ENCODE assay signal across 8 cellular contexts in the genomic region with DNA sequence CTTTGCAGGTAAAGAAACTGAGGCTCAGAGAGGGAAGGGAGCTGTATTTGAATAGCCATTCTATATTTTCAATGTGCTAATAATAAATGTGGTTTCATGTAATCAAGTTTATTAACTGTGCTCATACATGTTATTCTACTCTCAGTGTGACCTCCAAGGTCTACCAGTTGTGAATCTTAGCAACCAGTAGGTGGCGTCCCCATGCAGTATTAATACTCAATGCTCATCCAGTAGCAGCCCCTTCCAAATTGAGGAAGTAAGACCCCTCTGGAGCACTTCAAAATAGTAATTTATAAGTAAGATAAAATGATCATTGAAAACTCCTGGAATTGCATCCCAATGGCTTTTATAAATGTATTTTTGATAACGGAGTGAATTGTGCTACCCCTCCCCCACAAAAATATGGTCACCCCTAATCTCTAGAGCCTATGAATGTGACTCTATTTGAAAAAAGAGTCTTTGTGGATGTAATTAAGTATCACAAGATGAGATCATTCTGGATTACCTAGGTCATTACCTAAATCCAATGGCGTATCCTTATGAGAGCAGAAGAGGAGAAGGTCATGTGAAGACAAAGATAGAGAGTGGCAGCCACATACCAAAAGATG. TPM values are rescaled to one million over a fixed set of nuclear protein-coding genes. Genes with fewer than 3 reads are reported as not detected.
DNase-seq lines count a peak whose midpoint lies in the region; ATAC-seq, FAIRE-seq and TF ChIP-seq lines count a peak whose summit lies in the region.

No MANE protein-coding gene starts in this region.

- FAIRE-seq in GM19239 (lab: Jason Lieb, UNC), result peak; percentile 4

- H3K36me3 ChIP-seq in OCI-LY7 (ENCODE audit: insufficient read depth, low read length) (no peaks in the 10 kb centered on the region), brain microvascular endothelial cell (replicated peaks) (no peaks in the 10 kb centered on the region), lower lobe of right lung (no peaks in the 10 kb centered on the region), MG63 (no peaks in the 10 kb centered on the region)

- no TSS peak for BruUV-seq in OCI-LY7 (replicated peaks; lab: Mats Ljungman, UMichigan)

- H3K4me2 ChIP-seq in OCI-LY7 (ENCODE audit: low read length), result no peak overlapping the region

- TF ChIP-seq CTCF in OCI-LY7 (conservative IDR thresholded peaks at IDR 0.05; ENCODE audit: low read length) (peak; percentile 96), brain microvascular endothelial cell (IDR thresholded peaks at IDR 0.05; ENCODE audit: low read depth, low read length, missing control alignments) (peak; percentile 82), lower lobe of right lung (IDR thresholded peaks at IDR 0.05) (peak; percentile 66)

- POLR2A ChIA-PET in OCI-LY7 (lab: Charles Lee), result interaction anchor here (0.7 to 1.0 kb wide), 3 partner anchors 15 to 185 kb away, joined by 3 to 9 read pairs (median 5); no protein-coding TSS in a partner anchor

- H3K9me3 ChIP-seq in OCI-LY7 (ENCODE audit: low read length), result no peaks in the 10 kb centered on the region
- no peaks in the 10 kb centered on the region for H3K9me3 ChIP-seq in lower lobe of right lung
- H3K9me3 ChIP-seq in MG63, result no peaks in the 10 kb centered on the region

- H3K4me3 ChIP-seq in OCI-LY7 (ENCODE audit: low read depth, low read length, poor library complexity, severe bottlenecking), result no peak overlapping the region
- H3K4me3 ChIP-seq in brain microvascular endothelial cell (ENCODE audit: low read depth, low read length), result no peak overlapping the region
- H3K4me3 ChIP-seq in lower lobe of right lung, result no peak overlapping the region
- no peak overlapping the region for H3K4me3 ChIP-seq in MG63

- H3K27me3 ChIP-seq in brain microvascular endothelial cell (replicated peaks), result no peaks in the 10 kb centered on the region
- H3K27me3 ChIP-seq in lower lobe of right lung (ENCODE audit: low read depth), result no peaks in the 10 kb centered on the region
- no peaks in the 10 kb centered on the region for H3K27me3 ChIP-seq in MG63

- H4K20me1 ChIP-seq in OCI-LY7 (ENCODE audit: insufficient read depth, low read length), result no peaks in the 10 kb centered on the region

- H3K9me2 ChIP-seq in OCI-LY7 (ENCODE audit: insufficient read depth, low read length), result no peaks in the 10 kb centered on the region

- DNase-seq in DMS53 (lab: John Stamatoyannopoulos, UW) (peak; percentile 76), GM19239 (ENCODE audit: insufficient read length, low spot score) (peak; percentile 17), OCI-LY7 (ENCODE audit: low spot score) (peak; percentile 80), brain microvascular endothelial cell (peak; percentile 61), lower lobe of right lung (no peak), T1000 (lab: John Stamatoyannopoulos, UW) (no peak), MG63 (no peak)

- H2AFZ ChIP-seq in OCI-LY7 (ENCODE audit: low read length), result no peak overlapping the region

- H3K4me1 ChIP-seq in OCI-LY7 (ENCODE audit: insufficient read depth, low read length, poor library complexity, severe bottlenecking) (no peaks in the 10 kb centered on the region), lower lobe of right lung (no peaks in the 10 kb centered on the region)

- ATAC-seq in HG03175 (IDR thresholded peaks at IDR 0.05; ENCODE audit: unreplicated experiment), result peak; percentile 95
- peak; percentile 76 to 79 for ATAC-seq in lower lobe of right lung

- CTCF ChIA-PET in OCI-LY7 (lab: Charles Lee; ENCODE audit: unreplicated experiment), result interaction anchor here (1.0 kb wide), 1 partner anchor 11 kb away, joined by 5 read pairs; no protein-coding TSS in a partner anchor

- intact Hi-C loops in OCI-LY7 (cut with micrococcal nuclease; ENCODE audit: unreplicated experiment) (loop anchor here (1.0 to 2.0 kb wide), 2 partner anchors 132 to 187 kb away; a partner anchor contains a TSS), lower lobe of right lung (cut with DNase I) (no loop called here)

- no peaks in the 10 kb centered on the region for H3K79me2 ChIP-seq in OCI-LY7 (ENCODE audit: insufficient read depth, low read depth, low read length)

- H3K27ac ChIP-seq in OCI-LY7 (ENCODE audit: low read depth, low read length, poor library complexity, severe bottlenecking) (no peak overlapping the region), brain microvascular endothelial cell (no peak overlapping the region), lower lobe of right lung (no peak overlapping the region)

- in situ Hi-C loops in brain microvascular endothelial cell (cut with HindIII; ENCODE audit: low pct_ligation_motif_present, low sequenced_read_pairs), result no loop called here

RNA-seq across cellular contexts. Expression of a gene that starts 20.4 kb away (rescaled TPM):
- total RNA-seq in OCI-LY7 (2014; rRNA removed; shearing (Covaris generic)), result 5.0 and 5.8 TPM in 2 replicates
- total RNA-seq in OCI-LY7 (2022) (13.0 and 15.9 TPM in 2 replicates), lower lobe of right lung (11.3 TPM)
- total RNA-seq in MG63 (2014; rRNA removed; shearing (Covaris generic); ENCODE audit: low replicate concordance), result 3.0 and 3.6 TPM in 2 replicates

RNA-seq across cellular contexts. Expression of a gene that starts 53.2 kb away (rescaled TPM):
- 40.4 and 40.7 TPM in 2 replicates for total RNA-seq in OCI-LY7 (2014; rRNA removed; shearing (Covaris generic))
- 41.6 and 42.0 TPM in 2 replicates for total RNA-seq in OCI-LY7 (2022)
- total RNA-seq in lower lobe of right lung, result 21.1 TPM
- 22.2 and 43.3 TPM in 2 replicates for total RNA-seq in MG63 (2014; rRNA removed; shearing (Covaris generic); ENCODE audit: low replicate concordance)

Comparison
In these comparisons a context has a peak if more than half of its experiments do, and no peak if none do; other contexts are left out.
1. DNase-seq: peak in DMS53 (single experiment), GM19239 (single experiment), OCI-LY7 (single experiment) and brain microvascular endothelial cell (single experiment); none in lower lobe of right lung (single experiment), T1000 (single experiment) and MG63 (single experiment).
2. Peak in every context shown above with its lines, with median percentiles within 50 percentile points of each other: CTCF ChIP-seq.